ENCODE assay signal across 11 cellular contexts in genomic region chr3:98567646-98568280, GRCh38. TPM values are rescaled to one million over a fixed set of nuclear protein-coding genes. Genes with fewer than 3 reads are reported as not detected.
DNase-seq lines count a peak whose midpoint lies in the region; ATAC-seq, FAIRE-seq and TF ChIP-seq lines count a peak whose summit lies in the region.
"Had no signal": no experiment of that assay in that cellular context is flagged by ENCODE, and none has a peak within 500 bp of the region (broad histone marks: within the 10 kb centered on the region; RNA-seq: fewer than 3 reads in every experiment).

No MANE protein-coding gene starts in this region.

- no peak overlapping the region for H3K27ac ChIP-seq in CD8-positive, alpha-beta memory T cell (ENCODE audit: low read depth, low read length)
- H3K27ac ChIP-seq in small intestine (ENCODE audit: low read depth in 1 of 2, low read length in 1 of 2) (no peak overlapping the region), thyroid gland (no peak overlapping the region)

- H3K9me3 Mint-ChIP-seq in CD8-positive, alpha-beta memory T cell, result peaks cover 0 to 2% (median 0%) of the 10 kb centered on the region in 5 donors
- peaks cover 10% of the 10 kb centered on the region for H3K9me3 Mint-ChIP-seq in activated CD8-positive, alpha-beta T cell treated with anti-CD3 and anti-CD28 coated beads for 36 hours
- H3K9me3 Mint-ChIP-seq in osteocyte (ENCODE audit: unreplicated experiment), result no peaks in the 10 kb centered on the region

- H3K27ac Mint-ChIP-seq in CD8-positive, alpha-beta memory T cell, result peak overlapping the region; percentile 86 to 98 (median 92)
- peak overlapping the region; percentile 81 for H3K27ac Mint-ChIP-seq in activated CD8-positive, alpha-beta T cell treated with anti-CD3 and anti-CD28 coated beads for 36 hours
- no peak overlapping the region for H3K27ac Mint-ChIP-seq in osteocyte (ENCODE audit: unreplicated experiment)

- peaks cover 0 to 2% of the 10 kb centered on the region in 2 donors for H3K27me3 Mint-ChIP-seq in CD8-positive, alpha-beta memory T cell
- H3K27me3 Mint-ChIP-seq in activated CD8-positive, alpha-beta T cell treated with anti-CD3 and anti-CD28 coated beads for 36 hours, result no peaks in the 10 kb centered on the region
- peaks cover 37% of the 10 kb centered on the region for H3K27me3 Mint-ChIP-seq in osteocyte (ENCODE audit: unreplicated experiment)

- ATAC-seq in GM19025 (IDR thresholded peaks at IDR 0.05; ENCODE audit: low read depth, unreplicated experiment), result peak; percentile 25
- peak; percentile 32 for ATAC-seq in HG03064 (IDR thresholded peaks at IDR 0.05; ENCODE audit: low read depth, unreplicated experiment)
- ATAC-seq in activated CD8-positive, alpha-beta T cell treated with anti-CD3 and anti-CD28 coated beads for 36 hours, result peak; percentile 26
- ATAC-seq: left cardiac atrium had no signal

- H3K9me3 ChIP-seq in CD8-positive, alpha-beta memory T cell (ENCODE audit: low read length), result no peaks in the 10 kb centered on the region
- no peaks in the 10 kb centered on the region for H3K9me3 ChIP-seq in small intestine (ENCODE audit: control insufficient read depth, low read depth)
- H3K9me3 ChIP-seq in thyroid gland, result no peaks in the 10 kb centered on the region

- peaks cover 56% of the 10 kb centered on the region for H3K4me1 ChIP-seq in CD8-positive, alpha-beta memory T cell (ENCODE audit: insufficient read depth, low read length)
- no peaks in the 10 kb centered on the region for H3K4me1 ChIP-seq in small intestine (ENCODE audit: control insufficient read depth in 2 of 2, insufficient read depth in 1 of 2, low read depth in 1 of 2, low read length in 1 of 2)
- no peaks in the 10 kb centered on the region for H3K4me1 ChIP-seq in thyroid gland

- intact Hi-C loops in activated CD8-positive, alpha-beta T cell treated with anti-CD3 and anti-CD28 coated beads for 36 hours (cut with micrococcal nuclease), result no loop called here
- intact Hi-C loops in thyroid gland (cut with DNase I), result no loop called here

- TF ChIP-seq POLR2A in thyroid gland (IDR thresholded peaks at IDR 0.05), result no peak

- peak in 2 of 5 donors; percentile 7 to 47 for DNase-seq in CD8-positive, alpha-beta memory T cell
- DNase-seq in activated CD8-positive, alpha-beta T cell treated with anti-CD3 and anti-CD28 coated beads for 36 hours, result peak; percentile 49
- no peak for DNase-seq in small intestine
- no peak for DNase-seq in thyroid gland
- DNase-seq in osteocyte (ENCODE audit: extremely low spot score, unreplicated experiment), result no peak
- no peak for DNase-seq in NCI-H1436 treated with DMSO at 0.1 percent for 48 hours (lab: John Stamatoyannopoulos, UW)
- DNase-seq: left cardiac atrium, NCI-H146 had no signal

- TF ChIP-seq CTCF in activated CD8-positive, alpha-beta T cell treated with anti-CD3 and anti-CD28 coated beads for 36 hours (IDR thresholded peaks at IDR 0.05), result no peak
- TF ChIP-seq CTCF in thyroid gland (IDR thresholded peaks at IDR 0.05) (no peak), osteocyte (IDR thresholded peaks at IDR 0.05) (no peak)

- 58 to 70% (median 67%) methylated on average over 2 of the region's 2 CpGs for WGBS in small intestine, 3 donors
- 84 to 90% methylated on average over 2 of the region's 2 CpGs for WGBS in thyroid gland, 2 donors

- POLR2A ChIA-PET in CD8-positive, alpha-beta memory T cell (lab: Charles Lee), result interaction anchor here (2.5 to 5.9 kb wide), 2 partner anchors 11 to 46 kb away, joined by 17 to 66 read pairs; partner anchors contain the start of gene CLDND1
- POLR2A ChIA-PET in activated CD8-positive, alpha-beta T cell treated with anti-CD3 and anti-CD28 coated beads for 36 hours (lab: Charles Lee), result interaction anchor here (0.6 kb wide), 1 partner anchor 60 kb away, joined by 5 read pairs; no protein-coding TSS in a partner anchor

- H3K4me1 Mint-ChIP-seq in CD8-positive, alpha-beta memory T cell, result peaks cover 68 to 89% (median 84%) of the 10 kb centered on the region in 3 donors
- peaks cover 72% of the 10 kb centered on the region for H3K4me1 Mint-ChIP-seq in activated CD8-positive, alpha-beta T cell treated with anti-CD3 and anti-CD28 coated beads for 36 hours (ENCODE audit: low read depth)
- no peaks in the 10 kb centered on the region for H3K4me1 Mint-ChIP-seq in osteocyte (ENCODE audit: unreplicated experiment)

- CTCF ChIA-PET in CD8-positive, alpha-beta memory T cell (lab: Charles Lee), result interaction anchor here (1.5 kb wide), 1 partner anchor 45 kb away, joined by 6 read pairs; the partner anchor contains the start of gene CLDND1
- CTCF ChIA-PET in activated CD8-positive, alpha-beta T cell treated with anti-CD3 and anti-CD28 coated beads for 36 hours (lab: Charles Lee), result no interaction called here

- no peak overlapping the region for H3K4me3 ChIP-seq in CD8-positive, alpha-beta memory T cell (ENCODE audit: low read length)
- H3K4me3 ChIP-seq in small intestine (ENCODE audit: low read depth in 1 of 2, low read length in 2 of 2) (no peak overlapping the region), thyroid gland (replicated peaks in 1 of 3) (no peak overlapping the region)
- H3K4me3 ChIP-seq: BLaER1 treated with 17β-estradiol and CSF1 and Interleukin-3, amounts not matched to agents 10 nM and 100 nM had no signal

- H3K36me3 ChIP-seq in CD8-positive, alpha-beta memory T cell (ENCODE audit: insufficient read depth, low read length), result no peaks in the 10 kb centered on the region
- H3K36me3 ChIP-seq in small intestine (ENCODE audit: control insufficient read depth in 2 of 2, insufficient read depth in 2 of 2, low read length in 2 of 2) (no peaks in the 10 kb centered on the region), thyroid gland (no peaks in the 10 kb centered on the region)
- H3K36me3 ChIP-seq: BLaER1 treated with 17β-estradiol and CSF1 and Interleukin-3, amounts not matched to agents 10 nM and 100 nM had no signal

- peak overlapping the region in 6 of 7 donors; percentile 27 to 76 (median 66) for H3K4me3 Mint-ChIP-seq in CD8-positive, alpha-beta memory T cell
- H3K4me3 Mint-ChIP-seq in activated CD8-positive, alpha-beta T cell treated with anti-CD3 and anti-CD28 coated beads for 36 hours, result no peak overlapping the region
- H3K4me3 Mint-ChIP-seq in osteocyte (ENCODE audit: unreplicated experiment), result no peak overlapping the region

- H3K27me3 ChIP-seq in CD8-positive, alpha-beta memory T cell (ENCODE audit: insufficient read depth, low read length, poor library complexity, severe bottlenecking), result no peaks in the 10 kb centered on the region
- H3K27me3 ChIP-seq in small intestine (ENCODE audit: control insufficient read depth in 2 of 2, insufficient read depth in 2 of 2, low read length in 2 of 2) (no peaks in the 10 kb centered on the region), thyroid gland (no peaks in the 10 kb centered on the region)
- H3K27me3 ChIP-seq: BLaER1 treated with 17β-estradiol and CSF1 and Interleukin-3, amounts not matched to agents 10 nM and 100 nM had no signal

- no peak for FAIRE-seq in small intestine (lab: Jason Lieb, UNC)

- peaks cover 0 to 1% (median 0%) of the 10 kb centered on the region in 3 donors for H3K36me3 Mint-ChIP-seq in CD8-positive, alpha-beta memory T cell
- H3K36me3 Mint-ChIP-seq in activated CD8-positive, alpha-beta T cell treated with anti-CD3 and anti-CD28 coated beads for 36 hours (ENCODE audit: low read depth), result peaks cover 15% of the 10 kb centered on the region
- H3K36me3 Mint-ChIP-seq in osteocyte (ENCODE audit: unreplicated experiment), result no peaks in the 10 kb centered on the region

RNA-seq across cellular contexts. Expression of gene CPOX, which starts 25.6 kb away (rescaled TPM):
- 10 to 100 TPM; 76.3 to 79.9 TPM for total RNA-seq in CD8-positive, alpha-beta memory T cell
- 6.4 TPM for polyA plus RNA-seq in CD8-positive, alpha-beta memory T cell
- 10 to 100 TPM; 40.5 to 45.3 TPM for total RNA-seq in activated CD8-positive, alpha-beta T cell treated with anti-CD3 and anti-CD28 coated beads for 36 hours
- polyA plus RNA-seq in small intestine, result 10 to 100 TPM; 13.4 to 28.6 (median 13.8) TPM
- total RNA-seq in thyroid gland (10 to 100 TPM; 14.8 to 27.9 (median 26.3) TPM), osteocyte (17.4 and 19.3 TPM in 2 replicates)

RNA-seq across cellular contexts. Expression of gene GPR15, which starts 36.0 kb away (rescaled TPM):
- total RNA-seq in CD8-positive, alpha-beta memory T cell, result 10 to 100 TPM; 15.6 to 17.0 TPM
- 7.7 TPM for polyA plus RNA-seq in CD8-positive, alpha-beta memory T cell
- total RNA-seq in activated CD8-positive, alpha-beta T cell treated with anti-CD3 and anti-CD28 coated beads for 36 hours, result 1 to 10 TPM; 1.4 to 2.2 TPM
- polyA plus RNA-seq in small intestine, result under 1 TPM in 2 of 3 donors, not detected in 1; 0.16 to 0.54 TPM
- total RNA-seq in thyroid gland (not detected), osteocyte (not detected in 2 replicates)

RNA-seq across cellular contexts. Expression of gene CLDND1, which starts 45.1 kb away (rescaled TPM):
- total RNA-seq in CD8-positive, alpha-beta memory T cell, result 100 to 1,000 TPM; 299 to 315 TPM
- 210 TPM for polyA plus RNA-seq in CD8-positive, alpha-beta memory T cell
- 100 to 1,000 TPM; 190 to 198 TPM for total RNA-seq in activated CD8-positive, alpha-beta T cell treated with anti-CD3 and anti-CD28 coated beads for 36 hours
- 10 to 100 TPM; 30.8 to 64.9 (median 38.8) TPM for polyA plus RNA-seq in small intestine
- total RNA-seq in thyroid gland (100 to 1,000 TPM in 2 of 4 donors, 10 to 100 TPM in 2; 70.2 to 112 (median 91.6) TPM), osteocyte (85.3 and 93.2 TPM in 2 replicates)

Comparison
In these comparisons a context has a peak if more than half of its experiments do, and no peak if none do; other contexts are left out.
1. H3K4me3 Mint-ChIP-seq: peak in CD8-positive, alpha-beta memory T cell (6 of 7); none in activated CD8-positive, alpha-beta T cell treated with anti-CD3 and anti-CD28 coated beads for 36 hours (single experiment) and osteocyte (single experiment).
2. RNA of gene GPR15, which starts 36.0 kb away (total RNA-seq): 15.6 to 17.0 TPM in CD8-positive, alpha-beta memory T cell; 1.4 to 2.2 TPM in activated CD8-positive, alpha-beta T cell treated with anti-CD3 and anti-CD28 coated beads for 36 hours, not detected in thyroid gland and not detected in osteocyte; every median in the first group is over 4 times any median in the second.
3. Peak in every context shown above with its lines, with median percentiles within 50 percentile points of each other: ATAC-seq.